1 cellular context compared by ENCODE assay signal in genomic region chr9:121121582-121122087, GRCh38.
TF ChIP-seq lines count a peak whose summit lies in the region.

No MANE protein-coding gene starts in this region.

TF ChIP-seq in SK-N-SH, 30 proteins besides CTCF, POLR2A, EP300 and RAD21 (continued from another document):
- peak; percentile 34; the same call in 1 of the 2 replicates for TF ChIP-seq GABPA (IDR thresholded peaks at IDR 0.05; ENCODE audit: low read depth)
- peak; percentile 82 for TF ChIP-seq POLR2AphosphoS5 (IDR thresholded peaks at IDR 0.05; ENCODE audit: low read depth, low read length)
- TF ChIP-seq YY1 (IDR thresholded peaks at IDR 0.05; ENCODE audit: low read depth), result no peak
- no peak for TF ChIP-seq ZBTB33 (IDR thresholded peaks at IDR 0.05; ENCODE audit: borderline replicate concordance, low read depth)
- TF ChIP-seq FOXJ3 (CRISPR knock-in tag; IDR thresholded peaks at IDR 0.05), result no peak
- peak; percentile 14; the same call in 1 of the 2 replicates for TF ChIP-seq REST (IDR thresholded peaks at IDR 0.05; ENCODE audit: low read depth, low read length)
- peak; percentile 69 for TF ChIP-seq TAF1 (IDR thresholded peaks at IDR 0.05; ENCODE audit: borderline replicate concordance, low read depth, low read length)
- peak; percentile 48 for TF ChIP-seq CHD2 (IDR thresholded peaks at IDR 0.05; ENCODE audit: low read length, partially characterized antibody)
- peak; percentile 9; the same call in 1 of the 2 replicates for TF ChIP-seq NFIC (IDR thresholded peaks at IDR 0.05; ENCODE audit: borderline replicate concordance)
- TF ChIP-seq TCF12 (IDR thresholded peaks at IDR 0.05), result peak; percentile 16; the same call in 1 of the 2 replicates
- peak; percentile 66 for TF ChIP-seq ELF1 (IDR thresholded peaks at IDR 0.05)
- 0 out of 2 replicates have a peak, but pooled peaks have one; percentile 25 for TF ChIP-seq IRF3 (IDR thresholded peaks at IDR 0.05; ENCODE audit: low read depth, low read length)
- peak; percentile 96 for TF ChIP-seq MAX (IDR thresholded peaks at IDR 0.05; ENCODE audit: low read depth)
- no peak for TF ChIP-seq GATA2 (CRISPR knock-in tag; IDR thresholded peaks at IDR 0.05)
- no peak for TF ChIP-seq RXRA (IDR thresholded peaks at IDR 0.05; ENCODE audit: borderline replicate concordance, low read depth)
- TF ChIP-seq JUND (IDR thresholded peaks at IDR 0.05), result no peak
- no peak for TF ChIP-seq SMC3 (IDR thresholded peaks at IDR 0.05; ENCODE audit: low read depth, low read length)
- no peak for TF ChIP-seq NRF1 (IDR thresholded peaks at IDR 0.05; ENCODE audit: low read depth, low read length)
